In genomic region chr2:7819860-7820259, GRCh38 we compare ENCODE assay signal across 14 cellular contexts.
"Had no signal": no experiment of that assay in that cellular context is flagged by ENCODE, and none has a peak within 500 bp of the region (broad histone marks: within the 10 kb centered on the region; RNA-seq: fewer than 3 reads in every experiment).

No MANE protein-coding gene starts in this region.

- DNase-seq: activated CD4-positive, alpha-beta T cell treated with anti-CD3 and anti-CD28 coated beads for 36 hours; activated CD8-positive, alpha-beta T cell treated with anti-CD3 and anti-CD28 coated beads for 36 hours; activated effector memory CD4-positive, alpha-beta T cell treated with anti-CD3 and anti-CD28 coated beads, Interleukin-2, amount 50 U/mL, for 16 hours; activated T-cell treated with anti-CD3 and anti-CD28 coated beads, Interleukin-2, amount 50 U/mL, for 48 hours; dorsolateral prefrontal cortex; endodermal cell; gastrocnemius medialis; heart left ventricle; naive B cell; ovary; stimulated activated CD4-positive, alpha-beta T cell treated with anti-CD3 and anti-CD28 coated beads, Interleukin-15, amount 100 ng/mL, for 24 hours; stimulated activated CD4-positive, alpha-beta T cell treated with anti-CD3 and anti-CD28 coated beads, Interleukin-4, amount 100 ng/mL, for 1 hour; stimulated activated naive CD4-positive, alpha-beta T cell; tibial artery had no signal
